ENCODE assay signal across 22 cellular contexts in genomic region chr2:19600506-19600905, GRCh38.
"Had no signal": no experiment of that assay in that cellular context is flagged by ENCODE, and none has a peak within 500 bp of the region (broad histone marks: within the 10 kb centered on the region; RNA-seq: fewer than 3 reads in every experiment).

No MANE protein-coding gene starts in this region.

- DNase-seq: activated B cell treated with CpG ODN at 0.5 μM for 24 hours; activated CD4-positive, alpha-beta T cell treated with anti-CD3 and anti-CD28 coated beads for 4 hours; activated CD8-positive, alpha-beta T cell treated with anti-CD3 and anti-CD28 coated beads for 36 hours; activated naive CD4-positive, alpha-beta T cell treated with anti-CD3 and anti-CD28 coated beads for 36 hours; activated naive CD8-positive, alpha-beta T cell treated with anti-CD3 and anti-CD28 coated beads, Interleukin-2, amount 50 U/mL, for 24 hours; activated T-cell treated with anti-CD3 and anti-CD28 coated beads, Interleukin-2, amount 50 U/mL, for 24 hours; aorta; cerebellar nuclear complex; effector CD8-positive, alpha-beta T cell; head of caudate nucleus; kidney; left lung; mammary epithelial cell; occipital lobe; retina; stimulated activated CD4-positive, alpha-beta T cell treated with anti-CD3 and anti-CD28 coated beads, Interleukin-2, amount 100 ng/mL, for 24 hours; stimulated activated naive CD8-positive, alpha-beta T cell treated with anti-CD3 and anti-CD28 coated beads, Interleukin-15, Interleukin-2, amounts not matched to agents 100 U/mL and 50 U/mL, for 24 hours; substantia nigra; T-cell; uterus had no signal

- H3K36me3 ChIP-seq: left lung, tibial nerve, uterus had no signal

- H3K27ac ChIP-seq: left lung, tibial nerve, uterus had no signal

- H3K27ac Mint-ChIP-seq: activated B cell treated with CpG ODN at 0.5 μM for 24 hours; activated CD8-positive, alpha-beta T cell treated with anti-CD3 and anti-CD28 coated beads for 36 hours; activated naive CD4-positive, alpha-beta T cell treated with anti-CD3 and anti-CD28 coated beads for 36 hours; activated naive CD8-positive, alpha-beta T cell treated with anti-CD3 and anti-CD28 coated beads, Interleukin-2, amount 50 U/mL, for 24 hours; activated T-cell treated with anti-CD3 and anti-CD28 coated beads, Interleukin-2, amount 50 U/mL, for 24 hours; activated T-helper 2 cell treated with anti-CD3 and anti-CD28 coated beads, Interferon-gamma antibody, Interleukin-2, Interleukin-4, amounts not matched to agents 10 μg/mL and 5 μg/mL and 100 μg/mL, durations not matched to agents 14 hours and 24 hours and 36 hours; T-cell had no signal

- H3K4me1 Mint-ChIP-seq: activated B cell treated with CpG ODN at 0.5 μM for 24 hours; activated naive CD8-positive, alpha-beta T cell treated with anti-CD3 and anti-CD28 coated beads, Interleukin-2, amount 50 U/mL, for 24 hours; T-cell had no signal

- H3K4me3 ChIP-seq: left lung, tibial nerve, uterus had no signal

- H3K36me3 Mint-ChIP-seq: T-cell had no signal

- H3K27me3 Mint-ChIP-seq: activated B cell treated with CpG ODN at 0.5 μM for 24 hours had no signal

- H3K9me3 Mint-ChIP-seq: activated naive CD4-positive, alpha-beta T cell treated with anti-CD3 and anti-CD28 coated beads for 36 hours; activated T-helper 2 cell treated with anti-CD3 and anti-CD28 coated beads, Interferon-gamma antibody, Interleukin-2, Interleukin-4, amounts not matched to agents 10 μg/mL and 5 μg/mL and 100 μg/mL, durations not matched to agents 14 hours and 24 hours and 36 hours had no signal

- H3K9me3 ChIP-seq: left lung, tibial nerve, uterus had no signal

- H3K4me3 Mint-ChIP-seq: activated B cell treated with CpG ODN at 0.5 μM for 24 hours; activated CD8-positive, alpha-beta T cell treated with anti-CD3 and anti-CD28 coated beads for 36 hours; activated naive CD4-positive, alpha-beta T cell treated with anti-CD3 and anti-CD28 coated beads for 36 hours; activated naive CD8-positive, alpha-beta T cell treated with anti-CD3 and anti-CD28 coated beads, Interleukin-2, amount 50 U/mL, for 24 hours; activated T-cell treated with anti-CD3 and anti-CD28 coated beads, Interleukin-2, amount 50 U/mL, for 24 hours; T-cell had no signal

- H3K27me3 ChIP-seq: left lung, tibial nerve, uterus had no signal

- H3K4me1 ChIP-seq: left lung, tibial nerve, uterus had no signal
